8 cellular contexts compared by ENCODE assay signal in the genomic region with DNA sequence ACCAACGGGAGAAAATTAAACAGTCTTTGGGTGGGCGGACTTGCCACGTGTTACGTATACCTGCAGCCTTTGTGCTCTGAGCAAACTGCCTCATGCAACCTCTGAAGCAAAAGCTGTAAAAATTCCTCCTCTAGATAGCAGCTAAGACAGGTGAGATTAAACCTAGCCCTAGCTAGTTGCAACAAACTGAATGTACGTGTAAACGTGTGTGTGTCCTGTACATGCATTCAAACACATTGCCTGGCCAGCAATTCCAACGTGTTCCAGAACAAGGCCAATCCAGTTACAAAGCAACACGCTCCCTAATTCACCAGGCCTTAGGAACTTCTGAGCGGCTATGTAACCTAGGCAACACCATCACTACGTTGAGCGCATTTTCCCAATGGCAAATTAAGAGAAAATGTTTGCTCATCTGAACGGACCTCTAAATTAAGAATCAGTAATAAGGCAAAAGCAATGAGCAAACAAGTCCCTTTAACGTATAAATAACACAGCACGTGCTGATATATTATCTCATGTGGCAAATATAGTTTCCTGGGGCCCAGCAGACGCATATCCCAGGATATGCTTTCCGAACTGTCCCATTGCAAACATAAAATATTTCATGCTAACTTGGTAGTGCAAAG. TPM values are rescaled to one million over a fixed set of nuclear protein-coding genes. Genes with fewer than 3 reads are reported as not detected.
DNase-seq lines count a peak whose midpoint lies in the region; ATAC-seq and TF ChIP-seq lines count a peak whose summit lies in the region.

No MANE protein-coding gene starts in this region.

- H3K27me3 ChIP-seq in NT2/D1 (ENCODE audit: insufficient read depth, insufficient read length) = no peaks in the 10 kb centered on the region
- H3K27me3 ChIP-seq in brain microvascular endothelial cell (replicated peaks) = no peaks in the 10 kb centered on the region
- H3K27me3 ChIP-seq in skeletal muscle tissue (ENCODE audit: control insufficient read depth in 3 of 3, insufficient read depth in 3 of 3, low read length in 3 of 3) = no peaks in the 10 kb centered on the region

- in situ Hi-C loops in brain microvascular endothelial cell (cut with HindIII; ENCODE audit: low pct_ligation_motif_present, low sequenced_read_pairs) = no loop called here

- H3K4me3 ChIP-seq in NT2/D1 (ENCODE audit: insufficient read length, low read depth) = peak overlapping the region; percentile 70
- H3K4me3 ChIP-seq in brain microvascular endothelial cell (ENCODE audit: low read depth, low read length) = peak overlapping the region; percentile 87
- H3K4me3 ChIP-seq in skeletal muscle tissue (ENCODE audit: low read length in 3 of 3) = peak overlapping the region; percentile 83 to 92 (median 88)

- H3K36me3 ChIP-seq in NT2/D1 (ENCODE audit: insufficient read depth, insufficient read length, low read length) (peaks cover 37% of the 10 kb centered on the region), brain microvascular endothelial cell (replicated peaks) (peaks cover 17% of the 10 kb centered on the region), skeletal muscle tissue (ENCODE audit: control insufficient read depth in 3 of 3, insufficient read depth in 3 of 3, low read length in 3 of 3) (peaks cover 5 to 31% (median 27%) of the 10 kb centered on the region in 3 donors)

- H3K27ac ChIP-seq in brain microvascular endothelial cell = peak overlapping the region; percentile 93
- peak overlapping the region; percentile 90 for H3K27ac ChIP-seq in skeletal muscle tissue (ENCODE audit: low read depth, low read length)

- H3K9me3 Mint-ChIP-seq in immature natural killer cell = no peaks in the 10 kb centered on the region

- ATAC-seq in HG02571 (IDR thresholded peaks at IDR 0.05; ENCODE audit: unreplicated experiment) (peak; percentile 6), esophagus mucosa (no peak)

- H3K4me1 ChIP-seq in NT2/D1 (ENCODE audit: insufficient read depth, insufficient read length) (no peaks in the 10 kb centered on the region), skeletal muscle tissue (ENCODE audit: control insufficient read depth in 3 of 3, insufficient read depth in 3 of 3, low read length in 3 of 3) (peaks cover 12 to 17% (median 13%) of the 10 kb centered on the region in 3 donors)

- peaks cover 34 to 48% of the 10 kb centered on the region in 2 donors for H3K4me1 Mint-ChIP-seq in immature natural killer cell

- peaks cover 0 to 17% (median 7%) of the 10 kb centered on the region in 3 donors for H3K27me3 Mint-ChIP-seq in immature natural killer cell (ENCODE audit: low read depth in 3 of 3)

- peak; percentile 10 for DNase-seq in NCI-H1105 treated with DMSO at 0.1 percent for 48 hours (lab: John Stamatoyannopoulos, UW)
- no peak for DNase-seq in NCI-H1105 (lab: John Stamatoyannopoulos, UW)
- no peak for DNase-seq in NT2/D1 (ENCODE audit: low read depth, low spot score)
- peak; percentile 33 for DNase-seq in brain microvascular endothelial cell
- no peak for DNase-seq in immature natural killer cell

- peak overlapping the region; percentile 97 to 99 (median 99) for H3K27ac Mint-ChIP-seq in immature natural killer cell

- H3K9me3 ChIP-seq in NT2/D1 (ENCODE audit: insufficient read depth, low read length) (no peaks in the 10 kb centered on the region), skeletal muscle tissue (ENCODE audit: control insufficient read depth in 3 of 3, low read length in 3 of 3) (no peaks in the 10 kb centered on the region)

- H3K4me3 Mint-ChIP-seq in immature natural killer cell = peak overlapping the region; percentile 93 to 100 (median 99)

- H3K36me3 Mint-ChIP-seq in immature natural killer cell = peaks cover 0 to 26% (median 23%) of the 10 kb centered on the region in 3 donors

- TF ChIP-seq CTCF in brain microvascular endothelial cell (IDR thresholded peaks at IDR 0.05; ENCODE audit: low read depth, low read length, missing control alignments) = no peak

- peak overlapping the region; percentile 83 for H3K9ac ChIP-seq in NT2/D1 (ENCODE audit: insufficient read length, low read depth)
- peak overlapping the region; percentile 94 to 97 (median 94) for H3K9ac ChIP-seq in skeletal muscle tissue (ENCODE audit: low read depth in 1 of 3, low read length in 3 of 3)

RNA-seq across cellular contexts. Expression of a gene that starts 0.8 kb away (rescaled TPM):
- 10 to 100 TPM; 46.9 to 57.6 (median 51.0) TPM for polyA plus RNA-seq in immature natural killer cell
- total RNA-seq in skeletal muscle tissue (24.0 TPM), esophagus mucosa (12.0 TPM)

RNA-seq across cellular contexts. Expression of a gene that starts 46.4 kb away (rescaled TPM):
- polyA plus RNA-seq in immature natural killer cell = 1 to 10 TPM; 2.2 to 4.6 (median 3.6) TPM
- total RNA-seq in skeletal muscle tissue (21.4 TPM), esophagus mucosa (10.2 TPM)

RNA-seq across cellular contexts. Expression of a gene that starts 50.3 kb away (rescaled TPM):
- polyA plus RNA-seq in immature natural killer cell = 10 to 100 TPM in 1 of 3 donors, 1 to 10 TPM in 2; 7.3 to 12.1 (median 7.8) TPM
- total RNA-seq in skeletal muscle tissue (23.0 TPM), esophagus mucosa (30.4 TPM)

RNA-seq across cellular contexts. Expression of a gene that starts 50.7 kb away (rescaled TPM):
- polyA plus RNA-seq in immature natural killer cell = 10 to 100 TPM in 1 of 3 donors, 1 to 10 TPM in 2; 4.4 to 12.5 (median 6.5) TPM
- total RNA-seq in skeletal muscle tissue (16.2 TPM), esophagus mucosa (2.1 TPM)

Comparison
In these comparisons a context has a peak if more than half of its experiments do, and no peak if none do; other contexts are left out.
1. DNase-seq: peak in NCI-H1105 treated with DMSO at 0.1 percent for 48 hours (single experiment) and brain microvascular endothelial cell (single experiment); none in NCI-H1105 (single experiment), NT2/D1 (single experiment) and immature natural killer cell (0 of 3).
2. Peak in every context shown above with its lines, with median percentiles within 50 percentile points of each other: H3K4me3 ChIP-seq.